ENCODE assay signal across 12 cellular contexts in the genomic region with DNA sequence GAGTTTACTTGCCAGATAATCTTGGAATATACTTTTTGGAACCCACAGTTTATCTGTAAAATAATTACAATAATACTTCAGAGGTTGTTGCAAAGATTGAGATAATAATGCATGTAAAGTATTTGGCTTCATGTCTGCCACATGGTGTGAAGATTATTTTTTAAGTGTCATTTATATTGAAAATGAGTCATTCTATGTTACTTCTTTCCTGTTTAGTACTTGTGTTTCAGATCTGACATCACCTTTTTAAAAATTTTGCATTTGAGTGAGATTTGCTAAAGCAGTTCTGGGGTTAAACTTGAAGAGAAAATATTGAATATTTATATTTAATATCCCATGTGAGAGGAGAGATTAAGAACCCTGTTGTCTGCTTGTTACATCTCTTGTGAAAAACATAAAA. TPM values are rescaled to one million over a fixed set of nuclear protein-coding genes. Genes with fewer than 3 reads are reported as not detected.
DNase-seq lines count a peak whose midpoint lies in the region; ATAC-seq and TF ChIP-seq lines count a peak whose summit lies in the region.
"Had no signal": no experiment of that assay in that cellular context is flagged by ENCODE, and none has a peak within 500 bp of the region (broad histone marks: within the 10 kb centered on the region; RNA-seq: fewer than 3 reads in every experiment).

No MANE protein-coding gene starts in this region.

- no peaks in the 10 kb centered on the region for H3K27me3 ChIP-seq in skeletal muscle satellite cell (ENCODE audit: control insufficient read depth, insufficient read depth, low read length)
- no peaks in the 10 kb centered on the region for H3K27me3 ChIP-seq in right cardiac atrium (ENCODE audit: control insufficient read depth, insufficient read depth)

- peak overlapping the region; percentile 56 for H3K4me3 Mint-ChIP-seq in central memory CD8-positive, alpha-beta T cell
- H3K4me3 Mint-ChIP-seq: neural crest cell had no signal

- TF ChIP-seq CTCF in GM10248 (IDR thresholded peaks at IDR 0.05; ENCODE audit: control extremely low read depth, extremely low read depth, low read depth, missing control alignments): no peak

- no peaks in the 10 kb centered on the region for H3K27me3 Mint-ChIP-seq in central memory CD8-positive, alpha-beta T cell

- H3K27ac Mint-ChIP-seq in central memory CD8-positive, alpha-beta T cell (ENCODE audit: low read depth): peak overlapping the region; percentile 99

- H3K4me2 ChIP-seq in skeletal muscle satellite cell (ENCODE audit: low read length): peak overlapping the region; percentile 79

- ATAC-seq in HG03439 (IDR thresholded peaks at IDR 0.05; ENCODE audit: unreplicated experiment): peak; percentile 20
- ATAC-seq in central memory CD8-positive, alpha-beta T cell (replicated peaks; ENCODE audit: extremely low read depth, poor library complexity, severe bottlenecking): peak; percentile 90
- ATAC-seq in right cardiac atrium: no peak
- ATAC-seq in HG02623 (IDR thresholded peaks at IDR 0.05; ENCODE audit: unreplicated experiment): no peak
- no peak for ATAC-seq in GM21423 (IDR thresholded peaks at IDR 0.05; ENCODE audit: unreplicated experiment)
- ATAC-seq: HepG2 had no signal

- no peaks in the 10 kb centered on the region for H3K36me3 ChIP-seq in skeletal muscle satellite cell (ENCODE audit: insufficient read depth, low read length)

- H3K36me3 Mint-ChIP-seq in central memory CD8-positive, alpha-beta T cell (ENCODE audit: insufficient read depth): peaks cover 10% of the 10 kb centered on the region

- CTCF ChIA-PET in GM10248 (lab: Yijun Ruan, JAX): no interaction called here

- H3K4me3 ChIP-seq in skeletal muscle satellite cell (ENCODE audit: low read length): peak overlapping the region; percentile 49
- H3K4me3 ChIP-seq in right cardiac atrium (ENCODE audit: low read length): no peak overlapping the region

- H3K9me3 ChIP-seq in skeletal muscle satellite cell (replicated peaks; ENCODE audit: low read length) (no peaks in the 10 kb centered on the region), right cardiac atrium (ENCODE audit: control insufficient read depth, low read length) (no peaks in the 10 kb centered on the region)

- POLR2A ChIA-PET in GM10248 (lab: Yijun Ruan, JAX): interaction anchor here (1.0 kb wide), 1 partner anchor 67 kb away, joined by 3 read pairs; a partner anchor contains a TSS

- intact Hi-C loops in right cardiac atrium (cut with DNase I): no loop called here

- H3K4me1 ChIP-seq in skeletal muscle satellite cell (ENCODE audit: control insufficient read depth, insufficient read depth, low read length) (peaks cover 60% of the 10 kb centered on the region), right cardiac atrium (ENCODE audit: control insufficient read depth, insufficient read depth, low read length) (peaks cover 18% of the 10 kb centered on the region)

- no peak overlapping the region for H3K27ac ChIP-seq in right cardiac atrium (ENCODE audit: low read length)

- peak; percentile 35 for DNase-seq in GM10248 (ENCODE audit: extremely low spot score)
- no peak for DNase-seq in central memory CD8-positive, alpha-beta T cell (ENCODE audit: low spot score in 2 of 2)
- no peak for DNase-seq in right cardiac atrium
- DNase-seq in NCI-H2171 (lab: John Stamatoyannopoulos, UW): no peak
- DNase-seq: Right ventricle myocardium superior; stimulated activated CD4-positive, alpha-beta T cell treated with anti-CD3 and anti-CD28 coated beads, Interleukin-4, amount 100 ng/mL, for 4 hours had no signal

- H3K4me1 Mint-ChIP-seq in central memory CD8-positive, alpha-beta T cell: peaks cover 72% of the 10 kb centered on the region

- H3K9me3 Mint-ChIP-seq in central memory CD8-positive, alpha-beta T cell: no peaks in the 10 kb centered on the region
- H3K9me3 Mint-ChIP-seq: neural crest cell had no signal

- peak overlapping the region; percentile 66 for H3K9ac ChIP-seq in skeletal muscle satellite cell (ENCODE audit: low read depth, low read length)

RNA-seq across cellular contexts. Expression of a gene that starts 31.2 kb away (rescaled TPM):
- total RNA-seq in skeletal muscle satellite cell (2012; rRNA removed): 151 and 176 TPM in 2 replicates
- total RNA-seq in right cardiac atrium: 10 to 100 TPM; 37.8 to 57.9 (median 53.8) TPM
- 30.0 TPM for polyA plus RNA-seq in right cardiac atrium

Comparison
In these comparisons a context has a peak if more than half of its experiments do, and no peak if none do; other contexts are left out.
1. ATAC-seq: peak in HG03439 (single experiment) and central memory CD8-positive, alpha-beta T cell (single experiment); none in right cardiac atrium (0 of 2), HG02623 (single experiment) and GM21423 (single experiment).